15 cellular contexts compared by ENCODE assay signal in the genomic region with DNA sequence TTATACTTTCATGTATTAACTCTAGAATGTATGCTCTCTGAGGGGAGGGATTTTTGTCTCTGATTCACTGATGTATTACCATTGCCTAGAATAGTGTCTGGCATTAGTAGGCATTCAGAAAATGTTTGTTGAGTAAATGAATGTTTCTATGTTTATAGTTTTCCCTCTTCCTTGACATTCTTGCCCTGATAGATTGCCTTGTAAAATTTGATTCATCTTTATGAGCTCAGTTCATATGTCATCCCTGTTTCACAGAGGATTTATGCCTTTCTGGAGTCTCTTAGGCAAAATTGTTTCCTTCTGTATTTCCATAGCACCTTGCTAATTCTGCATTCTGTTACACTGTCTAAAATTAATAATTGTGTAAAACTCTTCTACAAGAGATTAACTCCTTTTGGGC.
DNase-seq lines count a peak whose midpoint lies in the region; ATAC-seq and TF ChIP-seq lines count a peak whose summit lies in the region.
"Had no signal": no experiment of that assay in that cellular context is flagged by ENCODE, and none has a peak within 500 bp of the region (broad histone marks: within the 10 kb centered on the region; RNA-seq: fewer than 3 reads in every experiment).

No MANE protein-coding gene starts in this region.

- H3K36me3 ChIP-seq in hepatocyte (replicated peaks; ENCODE audit: insufficient read depth, low read depth) = no peaks in the 10 kb centered on the region
- H3K36me3 ChIP-seq: thoracic aorta had no signal

- H3K27me3 Mint-ChIP-seq in activated B cell treated with CpG ODN at 0.5 μM for 24 hours (no peaks in the 10 kb centered on the region), memory B cell (no peaks in the 10 kb centered on the region)

- no peak overlapping the region for H3K27ac ChIP-seq in hepatocyte
- H3K27ac ChIP-seq: SK-N-MC had no signal

- no peaks in the 10 kb centered on the region for H3K9me3 ChIP-seq in hepatocyte (ENCODE audit: low read depth)
- H3K9me3 ChIP-seq: thoracic aorta had no signal

- H3K4me3 Mint-ChIP-seq in activated B cell treated with CpG ODN at 0.5 μM for 24 hours (no peak overlapping the region), memory B cell (no peak overlapping the region)

- H3K79me2 ChIP-seq in hepatocyte = no peaks in the 10 kb centered on the region

- POLR2A ChIA-PET in activated B cell treated with CpG ODN at 0.5 μM for 24 hours (lab: Charles Lee) = interaction anchor here (0.6 to 1.8 kb wide), 3 partner anchors 14 to 72 kb away, joined by 4 to 9 read pairs (median 6); a partner anchor contains a TSS

- CTCF ChIA-PET in activated B cell treated with CpG ODN at 0.5 μM for 24 hours (lab: Charles Lee) = interaction anchor here (2.2 kb wide), 1 partner anchor 270 kb away, joined by 7 read pairs; no protein-coding TSS in a partner anchor

- no peak overlapping the region for H2AFZ ChIP-seq in hepatocyte

- no peak overlapping the region for H3K4me2 ChIP-seq in hepatocyte

- H3K27me3 ChIP-seq in hepatocyte = no peaks in the 10 kb centered on the region

- H3K4me1 Mint-ChIP-seq in activated B cell treated with CpG ODN at 0.5 μM for 24 hours = peaks cover 11% of the 10 kb centered on the region
- peaks cover 11% of the 10 kb centered on the region for H3K4me1 Mint-ChIP-seq in memory B cell

- no peak overlapping the region for H3K4me3 ChIP-seq in AG10803 (ENCODE audit: low read length)
- H3K4me3 ChIP-seq in hepatocyte = no peak overlapping the region
- H3K4me3 ChIP-seq: SK-N-MC, thoracic aorta had no signal

- H3K9me3 Mint-ChIP-seq in activated B cell treated with CpG ODN at 0.5 μM for 24 hours = peaks cover 4% of the 10 kb centered on the region
- peaks cover 5% of the 10 kb centered on the region for H3K9me3 Mint-ChIP-seq in memory B cell

- ATAC-seq in activated B cell treated with CpG ODN at 0.5 μM for 24 hours (ENCODE audit: low read depth) (no peak), memory B cell (ENCODE audit: low read depth) (no peak), GM18873 (IDR thresholded peaks at IDR 0.05; ENCODE audit: low FRiP score, unreplicated experiment) (no peak)

- H3K27ac Mint-ChIP-seq in activated B cell treated with CpG ODN at 0.5 μM for 24 hours (peak overlapping the region; percentile 81), memory B cell (peak overlapping the region; percentile 60)

- H4K20me1 ChIP-seq in hepatocyte (ENCODE audit: insufficient read depth, poor library complexity, severe bottlenecking) = no peaks in the 10 kb centered on the region

- peaks cover 59% of the 10 kb centered on the region for H3K36me3 Mint-ChIP-seq in activated B cell treated with CpG ODN at 0.5 μM for 24 hours (ENCODE audit: low read depth)
- H3K36me3 Mint-ChIP-seq in memory B cell = peaks cover 36% of the 10 kb centered on the region

- intact Hi-C loops in activated B cell treated with CpG ODN at 0.5 μM for 24 hours (cut with micrococcal nuclease) = loop anchor here (2.0 kb wide), 1 partner anchor 15 kb away; no protein-coding TSS in a partner anchor

- no peak for TF ChIP-seq CTCF in AG10803 (conservative IDR thresholded peaks at IDR 0.05; ENCODE audit: low read length)
- TF ChIP-seq CTCF in activated B cell treated with CpG ODN at 0.5 μM for 24 hours (IDR thresholded peaks at IDR 0.05) = no peak
- TF ChIP-seq CTCF in hepatocyte (IDR thresholded peaks at IDR 0.05; ENCODE audit: poor library complexity) = no peak

- no peaks in the 10 kb centered on the region for H3K4me1 ChIP-seq in hepatocyte (ENCODE audit: insufficient read depth)

- no peaks in the 10 kb centered on the region for H3K9me2 ChIP-seq in hepatocyte (replicated peaks; ENCODE audit: insufficient read depth)

- DNase-seq in AG10803 (ENCODE audit: low read depth) (peak; percentile 21), GM04503 (ENCODE audit: low read depth) (peak; percentile 31), activated B cell treated with CpG ODN at 0.5 μM for 24 hours (no peak), memory B cell (ENCODE audit: low spot score in 2 of 2) (no peak), NCI-H69 (lab: John Stamatoyannopoulos, UW) (no peak), hepatocyte (ENCODE audit: low spot score) (no peak)
- DNase-seq in stimulated activated CD4-positive, alpha-beta T cell treated with anti-CD3 and anti-CD28 coated beads, Interleukin-2, amount 100 ng/mL, for 24 hours = no peak
- DNase-seq: DMS153; foreskin melanocyte; IMR-90; NCI-H1105 treated with DMSO at 0.1 percent for 48 hours; stimulated activated CD4-positive, alpha-beta T cell treated with anti-CD3 and anti-CD28 coated beads, Interleukin-15, amount 100 ng/mL, for 24 hours had no signal

Comparison
In these comparisons a context has a peak if more than half of its experiments do, and no peak if none do; other contexts are left out.
1. DNase-seq: peak in AG10803 (single experiment) and GM04503 (single experiment); none in activated B cell treated with CpG ODN at 0.5 μM for 24 hours (single experiment), memory B cell (0 of 2), NCI-H69 (single experiment), stimulated activated CD4-positive, alpha-beta T cell treated with anti-CD3 and anti-CD28 coated beads, Interleukin-2, amount 100 ng/mL, for 24 hours (0 of 2) and hepatocyte (single experiment).